13 cellular contexts compared by ENCODE assay signal in genomic region chr1:169321539-169321938, GRCh38. TPM values are rescaled to one million over a fixed set of nuclear protein-coding genes. Genes with fewer than 3 reads are reported as not detected.
A peak's percentile ranks its signal among the peaks of the same experiment; 100 is the strongest.
DNase-seq lines count a peak whose midpoint lies in the region; ATAC-seq, FAIRE-seq and TF ChIP-seq lines count a peak whose summit lies in the region.
"Had no signal": no experiment of that assay in that cellular context is flagged by ENCODE, and none has a peak within 500 bp of the region (broad histone marks: within the 10 kb centered on the region; RNA-seq: fewer than 3 reads in every experiment).

No MANE protein-coding gene starts in this region.

- no peaks in the 10 kb centered on the region for H3K36me3 ChIP-seq in GM23338 (ENCODE audit: insufficient read depth)
- H3K36me3 ChIP-seq in kidney (ENCODE audit: control insufficient read depth in 1 of 2, insufficient read depth in 2 of 2, low read length in 2 of 2), result no peaks in the 10 kb centered on the region
- H3K36me3 ChIP-seq: right atrium auricular region had no signal

- H3K4me1 Mint-ChIP-seq in GM23338, result peaks cover 24% of the 10 kb centered on the region

- H3K4me2 ChIP-seq in GM23338, result no peak overlapping the region

- TF ChIP-seq CTCF in RWPE1 (conservative IDR thresholded peaks at IDR 0.05; ENCODE audit: low read depth), result no peak
- no peak for TF ChIP-seq CTCF in GM23338 (conservative IDR thresholded peaks at IDR 0.05; ENCODE audit: low read depth in 2 of 2)
- no peak for TF ChIP-seq CTCF in kidney (IDR thresholded peaks at IDR 0.05; ENCODE audit: borderline replicate concordance, extremely low read depth, insufficient read depth)

- H3K4me1 ChIP-seq in GM23338 (ENCODE audit: insufficient read depth) (peaks cover 24% of the 10 kb centered on the region), kidney (ENCODE audit: control insufficient read depth in 1 of 2, insufficient read depth in 1 of 2, low read depth in 1 of 2, low read length in 2 of 2) (no peaks in the 10 kb centered on the region)
- H3K4me1 ChIP-seq: right atrium auricular region had no signal

- no peaks in the 10 kb centered on the region for H3F3A ChIP-seq in GM23338 (replicated peaks; ENCODE audit: low read depth)

- intact Hi-C loops in kidney (cut with DNase I), result no loop called here

- no peaks in the 10 kb centered on the region for H3K27me3 ChIP-seq in GM23338 (ENCODE audit: insufficient read depth)
- H3K27me3 ChIP-seq: right atrium auricular region had no signal

- no peak overlapping the region for H3K4me3 Mint-ChIP-seq in GM23338

- no peak for FAIRE-seq in kidney (lab: Jason Lieb, UNC)
- FAIRE-seq: colon had no signal

- H2AFZ ChIP-seq in GM23338, result no peak overlapping the region

- CTCF ChIA-PET in HEK293T (lab: Yijun Ruan, JAX), result no interaction called here
- CTCF ChIA-PET in RWPE1 (lab: Yijun Ruan, JAX), result no interaction called here

- POLR2A ChIA-PET in HEK293T (lab: Yijun Ruan, JAX), result no interaction called here
- POLR2A ChIA-PET in RWPE1 (lab: Yijun Ruan, JAX; ENCODE audit: low non-redundant PET), result no interaction called here

- H3K9me3 Mint-ChIP-seq in GM23338, result no peaks in the 10 kb centered on the region

- no peaks in the 10 kb centered on the region for H3K9me2 ChIP-seq in GM23338 (ENCODE audit: insufficient read depth)

- in situ Hi-C loops in Caki2 (cut with HindIII; ENCODE audit: low pct_unique_long_range_greater_than_20kb, low sequenced_read_pairs), result no loop called here

- H3K79me2 ChIP-seq in GM23338 (replicated peaks; ENCODE audit: insufficient read depth), result no peaks in the 10 kb centered on the region

- H3K27me3 Mint-ChIP-seq in GM23338 (ENCODE audit: insufficient read depth, low read depth, poor library complexity), result no peaks in the 10 kb centered on the region

- H3K27ac Mint-ChIP-seq in GM23338, result no peak overlapping the region

- DNase-seq in Caki2 (ENCODE audit: low read depth), result peak; percentile 9
- DNase-seq in HEK293T (ENCODE audit: extremely low spot score), result peak; percentile 18
- DNase-seq in RWPE1 (ENCODE audit: low spot score), result peak; percentile 66
- DNase-seq in fibroblast of peridontal ligament (ENCODE audit: extremely low read depth), result peak; percentile 80
- no peak for DNase-seq in GM23338 (ENCODE audit: low spot score)
- no peak for DNase-seq in NCI-H748 (lab: John Stamatoyannopoulos, UW; ENCODE audit: unreplicated experiment)
- DNase-seq in kidney, result no peak
- DNase-seq: activated gamma-delta T cell, kidney glomerular epithelial cell, NCI-H1092 treated with DMSO at 0.1 percent for 48 hours had no signal

- no peak overlapping the region for H3K9ac ChIP-seq in kidney (ENCODE audit: low read length in 2 of 2)

- H3K4me3 ChIP-seq in GM23338, result no peak overlapping the region
- no peak overlapping the region for H3K4me3 ChIP-seq in kidney (ENCODE audit: low read length in 2 of 2)
- H3K4me3 ChIP-seq: right atrium auricular region had no signal

- no peaks in the 10 kb centered on the region for H3K36me3 Mint-ChIP-seq in GM23338 (ENCODE audit: low read depth)

- no peak overlapping the region for H3K27ac ChIP-seq in RWPE1
- no peak overlapping the region for H3K27ac ChIP-seq in GM23338 (ENCODE audit: low read depth)
- H3K27ac ChIP-seq in kidney (ENCODE audit: low read depth in 2 of 2, low read length in 2 of 2), result no peak overlapping the region
- H3K27ac ChIP-seq: right atrium auricular region had no signal

- H4K20me1 ChIP-seq in GM23338 (replicated peaks; ENCODE audit: insufficient read depth), result no peaks in the 10 kb centered on the region

- H3K9me3 ChIP-seq in kidney (ENCODE audit: control insufficient read depth in 1 of 2, low read length in 2 of 2), result no peaks in the 10 kb centered on the region
- H3K9me3 ChIP-seq: right atrium auricular region had no signal

- ATAC-seq in GM23338 (no peak), HG03025 (IDR thresholded peaks at IDR 0.05; ENCODE audit: low FRiP score, unreplicated experiment) (no peak)

TF ChIP-seq in HEK293T, 16 proteins besides CTCF, POLR2A, EP300 and RAD21:
- TF ChIP-seq TARDBP (IDR thresholded peaks at IDR 0.05) (no peak), PKNOX1 (IDR thresholded peaks at IDR 0.05) (peak; percentile 42)

TF ChIP-seq in GM23338, 12 proteins besides CTCF, POLR2A, EP300 and RAD21 (continues in another document):
- no peak for TF ChIP-seq ZNF462 (CRISPR knock-in tag; IDR thresholded peaks at IDR 0.05)
- TF ChIP-seq ZNF331 (CRISPR knock-in tag; IDR thresholded peaks at IDR 0.05; ENCODE audit: low read depth), result no peak
- TF ChIP-seq EZH2 (IDR thresholded peaks at IDR 0.05; ENCODE audit: low read depth, unreplicated experiment), result no peak
- TF ChIP-seq POLR2AphosphoS5 (IDR thresholded peaks at IDR 0.05; ENCODE audit: low read depth), result no peak
- TF ChIP-seq CREB1 (CRISPR knock-in tag; IDR thresholded peaks at IDR 0.05; ENCODE audit: low read depth), result no peak
- no peak for TF ChIP-seq EZH2phosphoT487 (IDR thresholded peaks at IDR 0.05; ENCODE audit: unreplicated experiment)
- TF ChIP-seq ZNF114 (CRISPR knock-in tag; IDR thresholded peaks at IDR 0.05), result no peak

RNA-seq across cellular contexts. Expression of gene NME7, which starts 46.1 kb away (rescaled TPM):
- 7.8 and 9.9 TPM in 2 replicates for total RNA-seq in Caki2 (2014; rRNA removed; shearing (Covaris generic); ENCODE audit: low replicate concordance)
- 12.9 and 39.1 TPM in 2 replicates for total RNA-seq in GM23338 (2014; rRNA removed; shearing (Covaris generic))
- polyA plus RNA-seq in GM23338 (2016; fragmentation: Nextera tagmentation; extraction: Ambion mirVana) (48.5 and 65.2 TPM in 2 replicates), kidney (ENCODE audit: insufficient read depth, low read depth, low replicate concordance) (13.7 TPM)
- 31.9 TPM for total RNA-seq in kidney

RNA-seq across cellular contexts. Expression of gene BLZF1, which starts 46.5 kb away (rescaled TPM):
- total RNA-seq in Caki2 (2014; rRNA removed; shearing (Covaris generic); ENCODE audit: low replicate concordance), result 23.6 and 25.7 TPM in 2 replicates
- 12.4 and 14.5 TPM in 2 replicates for total RNA-seq in GM23338 (2014; rRNA removed; shearing (Covaris generic))
- polyA plus RNA-seq in GM23338 (2016; fragmentation: Nextera tagmentation; extraction: Ambion mirVana) (6.3 and 9.5 TPM in 2 replicates), kidney (ENCODE audit: insufficient read depth, low read depth, low replicate concordance) (10.3 TPM)
- total RNA-seq in kidney, result 25.3 TPM

Comparison
In these comparisons a context has a peak if more than half of its experiments do, and no peak if none do; other contexts are left out.
1. DNase-seq: peak in Caki2 (single experiment), HEK293T (single experiment), RWPE1 (single experiment) and fibroblast of peridontal ligament (single experiment); none in GM23338 (single experiment), NCI-H748 (single experiment) and kidney (single experiment).